ENCODE assay signal across 8 cellular contexts in the genomic region with DNA sequence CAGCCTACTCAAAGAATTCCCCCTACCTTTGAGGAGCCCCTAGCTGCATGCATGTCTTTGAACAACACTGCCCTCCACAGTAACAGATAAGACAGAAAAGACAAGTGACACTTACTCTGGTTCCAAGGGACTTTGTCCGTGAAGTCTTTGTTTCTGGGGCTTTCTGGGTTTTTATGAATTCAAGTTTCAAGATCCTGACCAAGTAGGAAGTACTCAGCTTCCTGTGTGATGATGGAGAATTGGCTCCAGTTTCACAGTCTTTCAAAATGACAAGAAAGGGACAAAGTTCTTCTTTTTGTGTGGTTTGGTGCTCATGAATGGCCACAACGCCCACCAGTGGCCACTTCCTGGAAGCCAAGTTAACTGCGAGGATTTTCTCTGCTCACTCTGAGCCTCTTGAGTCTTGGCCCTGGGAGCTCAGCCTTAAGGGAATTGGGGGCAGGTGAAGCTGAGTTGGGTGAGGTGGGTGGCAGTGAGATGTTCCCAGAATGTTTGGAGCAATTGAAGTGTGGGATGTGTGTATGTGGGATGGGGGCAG. TPM values are rescaled to one million over a fixed set of nuclear protein-coding genes. Genes with fewer than 3 reads are reported as not detected.
DNase-seq lines count a peak whose midpoint lies in the region; ATAC-seq, FAIRE-seq and TF ChIP-seq lines count a peak whose summit lies in the region.

A gene (minus strand): TSS at position 147 of the 538 bp plus-strand sequence. CDS start 4,000 bp downstream, outside the sequence.

- no peaks in the 10 kb centered on the region for H3K9me3 Mint-ChIP-seq in activated CD8-positive, alpha-beta T cell treated with anti-CD3 and anti-CD28 coated beads, Interleukin-2, amount 10 ng/mL, durations not matched to agents 7 days and 5 days (ENCODE audit: insufficient read depth)

- intact Hi-C loops in pancreas (cut with DNase I): no loop called here

- peaks cover 47% of the 10 kb centered on the region for H3K36me3 Mint-ChIP-seq in activated CD8-positive, alpha-beta T cell treated with anti-CD3 and anti-CD28 coated beads, Interleukin-2, amount 10 ng/mL, durations not matched to agents 7 days and 5 days (ENCODE audit: low read depth)

- CTCF ChIA-PET in activated CD8-positive, alpha-beta T cell treated with anti-CD3 and anti-CD28 coated beads, Interleukin-2, amount 10 ng/mL, durations not matched to agents 7 days and 5 days (lab: Charles Lee): interaction anchor here (0.6 to 6.6 kb wide), 53 partner anchors 9 to 329 kb away, joined by 3 to 150 read pairs (median 4); a partner anchor contains a TSS

- whole genome bisulfite sequencing in pancreas, 2 donors: 23 to 36% methylated on average over 3 of the region's 3 CpGs

- TF ChIP-seq CTCF in AG10803 (conservative IDR thresholded peaks at IDR 0.05; ENCODE audit: low read length) (peak; percentile 61), foreskin fibroblast (IDR thresholded peaks at IDR 0.05; ENCODE audit: low read depth, low read length) (peak; percentile 59), pancreas (IDR thresholded peaks at IDR 0.05) (no peak)

- H3K4me3 ChIP-seq in AG10803 (ENCODE audit: low read length) (no peak within 1 kb of the TSS), foreskin fibroblast (ENCODE audit: low read depth in 1 of 2, low read length in 2 of 2) (no peak within 1 kb of the TSS), pancreas (peak within 1 kb of the TSS in 1 of 4 donors; percentile 18)

- no peaks in the 10 kb centered on the region for H3K4me1 ChIP-seq in pancreas

- H3K27ac ChIP-seq in pancreas: peak within 1 kb of the TSS in 2 of 4 donors; percentile 10 to 15

- H3K27ac Mint-ChIP-seq in activated CD8-positive, alpha-beta T cell treated with anti-CD3 and anti-CD28 coated beads, Interleukin-2, amount 10 ng/mL, durations not matched to agents 7 days and 5 days: peak within 1 kb of the TSS; percentile 95

- no peaks in the 10 kb centered on the region for H3K27me3 Mint-ChIP-seq in activated CD8-positive, alpha-beta T cell treated with anti-CD3 and anti-CD28 coated beads, Interleukin-2, amount 10 ng/mL, durations not matched to agents 7 days and 5 days (ENCODE audit: low read depth)

- peak; percentile 61 for ATAC-seq in GM18861 (IDR thresholded peaks at IDR 0.05; ENCODE audit: unreplicated experiment)
- ATAC-seq in activated CD8-positive, alpha-beta T cell treated with anti-CD3 and anti-CD28 coated beads, Interleukin-2, amount 10 ng/mL, durations not matched to agents 7 days and 5 days: peak; percentile 69
- ATAC-seq in pancreas: peak in 3 of 4 donors; percentile 54 to 77 (median 75)

- peaks cover 73% of the 10 kb centered on the region for H3K4me1 Mint-ChIP-seq in activated CD8-positive, alpha-beta T cell treated with anti-CD3 and anti-CD28 coated beads, Interleukin-2, amount 10 ng/mL, durations not matched to agents 7 days and 5 days (ENCODE audit: low read depth)

- no peaks in the 10 kb centered on the region for H3K9me3 ChIP-seq in pancreas

- no peak for FAIRE-seq in pancreas (lab: Jason Lieb, UNC)

- DNase-seq in AG10803 (ENCODE audit: low read depth) (peak; percentile 43), HuH-7 (ENCODE audit: low spot score) (peak; percentile 44), foreskin fibroblast (peak; percentile 28 to 62), pancreas (no peak), NCI-H146 (lab: John Stamatoyannopoulos, UW) (no peak), NCI-H2227 treated with DMSO at 0.1 percent for 48 hours (lab: John Stamatoyannopoulos, UW) (no peak)
- peak; percentile 85 for DNase-seq in activated CD8-positive, alpha-beta T cell treated with anti-CD3 and anti-CD28 coated beads, Interleukin-2, amount 10 ng/mL, durations not matched to agents 7 days and 5 days

- POLR2A ChIA-PET in activated CD8-positive, alpha-beta T cell treated with anti-CD3 and anti-CD28 coated beads, Interleukin-2, amount 10 ng/mL, durations not matched to agents 7 days and 5 days (lab: Charles Lee): interaction anchor here (0.9 to 5.3 kb wide), 7 partner anchors 76 to 162 kb away, joined by 3 to 63 read pairs (median 8); a partner anchor contains a TSS

- peak within 1 kb of the TSS; percentile 87 for H3K4me3 Mint-ChIP-seq in activated CD8-positive, alpha-beta T cell treated with anti-CD3 and anti-CD28 coated beads, Interleukin-2, amount 10 ng/mL, durations not matched to agents 7 days and 5 days

- no peaks in the 10 kb centered on the region for H3K36me3 ChIP-seq in pancreas

- no peaks in the 10 kb centered on the region for H3K27me3 ChIP-seq in pancreas

RNA-seq across cellular contexts. Expression of the gene that starts here (rescaled TPM):
- 10 to 100 TPM; 41.4 to 41.5 TPM for total RNA-seq in activated CD8-positive, alpha-beta T cell treated with anti-CD3 and anti-CD28 coated beads, Interleukin-2, amount 10 ng/mL, durations not matched to agents 7 days and 5 days
- 1 to 10 TPM in 4 of 6 donors, under 1 TPM in 2; 0.09 to 4.6 (median 1.6) TPM for total RNA-seq in pancreas
- under 1 TPM; 0.68 to 0.82 TPM for polyA plus RNA-seq in pancreas

Comparison
In these comparisons a context has a peak if more than half of its experiments do, and no peak if none do; other contexts are left out.
1. RNA of the gene that starts here (total RNA-seq): 41.4 to 41.5 TPM in activated CD8-positive, alpha-beta T cell treated with anti-CD3 and anti-CD28 coated beads, Interleukin-2, amount 10 ng/mL, durations not matched to agents 7 days and 5 days; 0.09 to 4.6 TPM in pancreas; every median in the first group is over 4 times any median in the second.
2. DNase-seq: peak in AG10803 (single experiment), HuH-7 (single experiment), activated CD8-positive, alpha-beta T cell treated with anti-CD3 and anti-CD28 coated beads, Interleukin-2, amount 10 ng/mL, durations not matched to agents 7 days and 5 days (single experiment) and foreskin fibroblast (2 of 2); none in pancreas (0 of 6), NCI-H146 (single experiment) and NCI-H2227 treated with DMSO at 0.1 percent for 48 hours (single experiment).
3. CTCF ChIP-seq: peak in AG10803 (single experiment) and foreskin fibroblast (single experiment); none in pancreas (0 of 4).
4. Peak in every context shown above with its lines, with median percentiles within 50 percentile points of each other: ATAC-seq.